Comparison of ENCODE assay signal across 8 cellular contexts in the genomic region with DNA sequence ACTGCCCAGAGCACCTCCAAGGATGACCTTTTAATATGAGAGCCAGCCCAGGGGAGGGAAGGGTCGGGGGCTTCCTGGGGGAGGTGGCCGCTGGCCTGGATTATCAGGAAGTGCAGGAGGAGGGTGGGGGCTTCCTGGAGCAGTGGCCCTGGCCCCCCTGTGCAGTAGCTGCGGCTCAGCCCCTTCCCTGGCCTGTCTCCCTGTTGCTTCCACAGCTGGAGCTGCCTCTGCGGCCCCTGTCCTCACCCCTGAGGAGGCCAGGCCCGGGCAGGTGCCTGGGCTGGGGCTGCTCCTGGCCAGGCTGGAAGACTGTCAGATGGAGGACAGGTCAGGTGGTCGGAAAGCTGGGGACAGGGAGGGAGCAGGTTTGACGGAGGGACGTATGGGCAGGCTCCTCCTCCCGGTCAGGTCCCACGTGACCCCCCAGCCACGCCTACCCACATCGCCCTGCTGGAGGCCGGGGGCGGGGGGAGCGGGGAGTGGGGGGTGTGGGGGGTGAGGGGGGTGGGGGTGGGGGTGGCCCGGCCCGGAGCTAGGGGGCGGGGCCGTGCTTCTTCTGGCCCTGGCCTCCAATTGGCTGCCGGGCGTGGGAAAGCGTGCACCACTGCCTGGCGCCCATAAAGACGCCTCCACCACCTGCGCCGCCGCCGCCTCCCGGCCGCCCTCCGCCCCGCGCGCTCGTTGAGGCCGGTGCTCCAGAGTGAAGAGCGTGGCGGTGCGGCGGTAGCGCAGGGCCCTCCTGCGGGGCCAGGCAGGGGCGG.
DNase-seq lines count a peak whose midpoint lies in the region; ATAC-seq lines count a peak whose summit lies in the region.

No MANE protein-coding gene starts in this region.

- ATAC-seq in HG03025 (IDR thresholded peaks at IDR 0.05; ENCODE audit: low FRiP score, unreplicated experiment) = peak; percentile 28
- peak; percentile 46 to 47 for ATAC-seq in activated CD4-positive, CD25-positive, alpha-beta regulatory T cell treated with anti-CD3 and anti-CD28 coated beads, Interleukin-2, amount 50 U/mL, for 24 hours

- DNase-seq in DMS 273 (lab: John Stamatoyannopoulos, UW; ENCODE audit: unreplicated experiment) (peak; percentile 82), DMS 273 treated with DMSO at 0.1 percent for 48 hours (lab: John Stamatoyannopoulos, UW) (no peak), NCI-H2196 (lab: John Stamatoyannopoulos, UW; ENCODE audit: unreplicated experiment) (peak; percentile 92), cerebellar cortex (ENCODE audit: low spot score) (peak; percentile 75), kidney glomerular epithelial cell (lab: John Stamatoyannopoulos, UW) (peak; percentile 28)
- peak; percentile 84 to 86 for DNase-seq in stimulated activated CD4-positive, alpha-beta T cell treated with anti-CD3 and anti-CD28 coated beads, Interleukin-2, amount 100 ng/mL, for 24 hours
